ENCODE assay signal across 8 cellular contexts in the genomic region with DNA sequence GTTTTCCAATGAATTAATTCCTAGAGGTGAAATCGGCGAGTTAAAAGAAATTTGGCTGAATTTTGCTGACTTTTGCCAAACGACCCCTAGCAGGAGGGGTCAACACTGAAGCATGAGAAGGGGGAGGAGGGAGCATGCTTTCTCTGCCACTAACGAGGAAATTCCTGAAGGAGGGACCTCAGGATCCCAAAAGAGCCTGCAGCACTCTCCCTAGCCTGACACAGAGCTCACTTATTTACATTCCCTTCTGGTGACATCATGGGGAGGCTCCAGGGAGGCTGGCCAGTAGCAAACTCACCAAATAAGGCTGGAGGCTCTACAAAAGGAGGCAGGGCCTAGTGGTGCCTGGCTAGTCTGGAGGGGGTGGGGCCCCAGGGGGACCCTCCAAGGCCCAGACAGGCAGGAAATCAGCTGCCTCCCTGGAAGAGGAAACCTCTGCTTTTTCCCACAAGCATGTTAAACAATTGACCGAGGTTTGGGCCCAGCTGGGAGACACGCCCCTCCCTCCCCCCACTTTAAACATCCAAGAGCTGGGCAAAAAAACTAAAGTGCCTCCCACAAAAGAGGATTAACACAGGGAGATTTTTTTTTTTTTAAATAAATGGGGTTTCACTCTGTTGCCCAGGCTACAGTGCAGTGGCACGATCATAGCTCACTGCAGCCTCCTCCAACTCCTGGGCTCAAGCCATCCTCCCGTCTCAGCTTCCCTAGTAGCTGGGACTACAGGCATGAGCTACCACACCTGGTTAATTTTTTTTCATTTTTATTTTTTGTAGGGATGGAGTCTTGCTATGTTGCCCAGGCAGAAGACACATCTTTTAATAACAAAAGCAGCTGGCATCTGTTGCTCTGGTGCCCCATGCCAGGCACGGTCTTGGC. TPM values are rescaled to one million over a fixed set of nuclear protein-coding genes. Genes with fewer than 3 reads are reported as not detected.
A peak's percentile ranks its signal among the peaks of the same experiment; 100 is the strongest.
DNase-seq lines count a peak whose midpoint lies in the region; ATAC-seq, FAIRE-seq and TF ChIP-seq lines count a peak whose summit lies in the region.
"Had no signal": no experiment of that assay in that cellular context is flagged by ENCODE, and none has a peak within 500 bp of the region (broad histone marks: within the 10 kb centered on the region; RNA-seq: fewer than 3 reads in every experiment).

No MANE protein-coding gene starts in this region.

- H3K27me3 ChIP-seq in bronchial epithelial cell (ENCODE audit: control insufficient read depth, insufficient read depth, low read length): no peaks in the 10 kb centered on the region

- no peak for TF ChIP-seq CTCF in bronchial epithelial cell (IDR thresholded peaks at IDR 0.05; ENCODE audit: insufficient read depth, low read length, severe bottlenecking)

- peak; percentile 96 for DNase-seq in GM03348 (ENCODE audit: low spot score)
- peak; percentile 90 for DNase-seq in NCI-H2196 treated with DMSO at 0.1 percent for 48 hours (lab: John Stamatoyannopoulos, UW; ENCODE audit: unreplicated experiment)
- DNase-seq in bronchial epithelial cell (ENCODE audit: low read depth): peak; percentile 97
- no peak for DNase-seq in immature natural killer cell
- no peak for DNase-seq in mesenteric fat pad (ENCODE audit: low spot score)

- peaks cover 0 to 8% (median 0%) of the 10 kb centered on the region in 3 donors for H3K36me3 Mint-ChIP-seq in immature natural killer cell

- H3K9me3 Mint-ChIP-seq in immature natural killer cell: no peaks in the 10 kb centered on the region

- FAIRE-seq in bronchial epithelial cell (lab: Jason Lieb, UNC): peak; percentile 81
- FAIRE-seq: colon had no signal

- peak overlapping the region; percentile 17 to 90 (median 54) for H3K4me3 Mint-ChIP-seq in immature natural killer cell

- H3K27ac ChIP-seq in skin epidermis: peak overlapping the region in 20 of 21 experiments; percentile 13 to 99 (median 94)

- H3K4me3 ChIP-seq in bronchial epithelial cell (ENCODE audit: low read depth, low read length) (no peak overlapping the region), skin epidermis (peak overlapping the region in 5 of 7 experiments; percentile 4 to 99 (median 90))

- H3K36me3 ChIP-seq in bronchial epithelial cell (ENCODE audit: control insufficient read depth, insufficient read depth, low read length): peaks cover 31% of the 10 kb centered on the region

- H3K4me1 Mint-ChIP-seq in immature natural killer cell: peaks cover 29 to 30% of the 10 kb centered on the region in 2 donors

- peaks cover 0 to 11% (median 6%) of the 10 kb centered on the region in 3 donors for H3K27me3 Mint-ChIP-seq in immature natural killer cell (ENCODE audit: low read depth in 3 of 3)

- no peak for ATAC-seq in GM21515 (IDR thresholded peaks at IDR 0.05; ENCODE audit: unreplicated experiment)

- H3K27ac Mint-ChIP-seq in immature natural killer cell: peak overlapping the region in 2 of 6 donors; percentile 32 to 36

RNA-seq across cellular contexts. Expression of a gene that starts 2.1 kb away (rescaled TPM):
- total RNA-seq in bronchial epithelial cell (105 and 128 TPM in 2 replicates), mesenteric fat pad (56.5 TPM)
- 10 to 100 TPM; 28.3 to 45.3 (median 29.6) TPM for polyA plus RNA-seq in immature natural killer cell

RNA-seq across cellular contexts. Expression of a gene that starts 16.5 kb away (rescaled TPM):
- total RNA-seq in bronchial epithelial cell: 3,055 and 4,680 TPM in 2 replicates
- 100 to 1,000 TPM; 167 to 381 (median 325) TPM for polyA plus RNA-seq in immature natural killer cell
- total RNA-seq in mesenteric fat pad: 2,131 TPM

RNA-seq across cellular contexts. Expression of a gene that starts 35.9 kb away (rescaled TPM):
- total RNA-seq in bronchial epithelial cell (not detected in 2 replicates), mesenteric fat pad (not detected)
- polyA plus RNA-seq in immature natural killer cell: not detected

RNA-seq across cellular contexts. Expression of a gene that starts 38.7 kb away (rescaled TPM):
- total RNA-seq in bronchial epithelial cell: 10.0 and 24.2 TPM in 2 replicates
- 1 to 10 TPM; 6.1 to 8.5 (median 7.3) TPM for polyA plus RNA-seq in immature natural killer cell
- 17.9 TPM for total RNA-seq in mesenteric fat pad

Comparison
In these comparisons a context has a peak if more than half of its experiments do, and no peak if none do; other contexts are left out.
1. DNase-seq: peak in GM03348 (single experiment), NCI-H2196 treated with DMSO at 0.1 percent for 48 hours (single experiment) and bronchial epithelial cell (single experiment); none in immature natural killer cell (0 of 3) and mesenteric fat pad (single experiment).